Comparison of ENCODE assay signal across 10 cellular contexts in the genomic region with DNA sequence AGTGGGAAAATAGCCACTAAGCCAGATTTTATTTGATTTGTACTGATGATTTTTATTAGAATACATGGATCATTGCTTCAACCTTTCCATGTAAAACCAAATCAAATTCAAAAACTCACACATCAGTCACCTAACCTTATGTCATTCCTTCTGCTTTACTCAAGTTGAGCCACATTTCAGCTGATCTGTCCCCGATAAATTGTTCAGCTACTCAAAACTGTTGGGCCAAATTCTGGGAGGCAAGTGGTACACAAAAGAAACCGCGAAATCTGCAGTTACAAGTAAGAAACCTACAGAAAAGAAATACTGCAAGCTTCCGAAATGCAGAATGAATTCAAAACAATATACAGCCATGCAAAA.
DNase-seq lines count a peak whose midpoint lies in the region; ATAC-seq and TF ChIP-seq lines count a peak whose summit lies in the region.
"Had no signal": no experiment of that assay in that cellular context is flagged by ENCODE, and none has a peak within 500 bp of the region (broad histone marks: within the 10 kb centered on the region; RNA-seq: fewer than 3 reads in every experiment).

No MANE protein-coding gene starts in this region.

- DNase-seq in G401 (ENCODE audit: low spot score) (peak; percentile 72), right atrium auricular region (ENCODE audit: low spot score) (no peak), middle frontal gyrus (ENCODE audit: extremely low spot score, low spot score) (no peak), NCI-H1105 treated with DMSO at 0.1 percent for 48 hours (lab: John Stamatoyannopoulos, UW) (no peak)
- DNase-seq: foreskin melanocyte, SHP77 treated with DMSO at 0.1 percent for 48 hours had no signal

- in situ Hi-C loops in G401 (cut with HindIII; ENCODE audit: low sequenced_read_pairs): no loop called here

- no peaks in the 10 kb centered on the region for H3K27me3 ChIP-seq in right atrium auricular region

- peaks cover 0 to 14% of the 10 kb centered on the region in 2 donors for H3K4me1 ChIP-seq in right atrium auricular region

- H3K4me3 ChIP-seq in WI38 (ENCODE audit: low read depth, low read length) (peak overlapping the region; percentile 70), right atrium auricular region (peak overlapping the region in 1 of 2 donors; percentile 42), skin epidermis (peak overlapping the region in 2 of 7 experiments; percentile 32 to 36)

- ATAC-seq in GM18498 (IDR thresholded peaks at IDR 0.05; ENCODE audit: unreplicated experiment) (no peak), HG03045 (IDR thresholded peaks at IDR 0.05; ENCODE audit: unreplicated experiment) (no peak)

- TF ChIP-seq CTCF in WI38 (IDR thresholded peaks at IDR 0.05; ENCODE audit: low read depth, low read length) (no peak), right atrium auricular region (IDR thresholded peaks at IDR 0.05) (no peak)

- H3K9me3 ChIP-seq in right atrium auricular region: no peaks in the 10 kb centered on the region

- no peaks in the 10 kb centered on the region for H3K36me3 ChIP-seq in right atrium auricular region

- peak overlapping the region; percentile 77 to 86 for H3K27ac ChIP-seq in right atrium auricular region
- H3K27ac ChIP-seq in skin epidermis: peak overlapping the region in 17 of 21 experiments; percentile 19 to 83 (median 69)
